In the genomic region with DNA sequence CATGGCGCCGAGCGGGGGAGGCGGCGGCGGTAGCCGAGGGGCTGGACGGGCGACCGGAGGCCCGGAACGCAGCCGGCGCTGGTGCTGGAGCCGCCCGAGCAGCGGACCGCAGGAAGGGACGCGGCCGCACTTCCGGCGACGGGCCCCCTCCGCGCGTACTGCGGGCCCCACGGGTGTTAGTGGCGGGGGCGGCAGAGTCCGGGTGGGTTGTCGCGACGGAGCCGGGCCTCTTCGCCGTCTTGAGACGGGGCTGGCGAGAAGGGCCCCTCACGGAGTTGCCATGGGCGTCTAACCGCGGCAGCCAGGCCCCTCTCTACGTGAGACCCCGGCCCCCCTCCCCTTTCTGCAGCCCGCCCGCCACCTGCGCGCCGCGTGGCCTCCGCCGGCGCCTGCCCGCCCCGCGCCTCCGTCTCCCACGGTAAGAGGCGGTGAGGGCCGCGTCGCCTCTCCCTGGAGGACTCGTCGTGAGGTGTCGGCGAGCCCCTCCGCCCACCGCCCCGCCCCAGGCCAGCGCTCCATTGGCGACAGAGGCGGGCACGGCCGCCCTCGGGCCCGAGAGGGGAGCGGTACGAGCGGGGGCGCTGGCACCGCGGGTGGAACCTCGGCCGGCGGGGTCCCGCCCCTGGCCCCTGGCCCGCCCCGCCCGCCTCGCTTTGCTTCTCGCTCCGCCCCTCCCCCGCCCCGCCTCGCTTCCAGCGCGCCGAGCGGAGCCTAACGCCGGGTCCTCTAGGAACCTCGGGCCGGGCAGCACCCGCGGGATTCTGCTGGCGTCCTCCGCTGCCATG, we compare ENCODE assay signal across 1 cellular context.
A peak's percentile ranks its signal among the peaks of the same experiment; 100 is the strongest.
TF ChIP-seq lines count a peak whose summit lies in the region.

Gene VPS9D1, minus strand, starts transcription at position 40 of the 785 bp plus-strand sequence. Its CDS starts 37 bp downstream, at position 3.
A gene with protein sequence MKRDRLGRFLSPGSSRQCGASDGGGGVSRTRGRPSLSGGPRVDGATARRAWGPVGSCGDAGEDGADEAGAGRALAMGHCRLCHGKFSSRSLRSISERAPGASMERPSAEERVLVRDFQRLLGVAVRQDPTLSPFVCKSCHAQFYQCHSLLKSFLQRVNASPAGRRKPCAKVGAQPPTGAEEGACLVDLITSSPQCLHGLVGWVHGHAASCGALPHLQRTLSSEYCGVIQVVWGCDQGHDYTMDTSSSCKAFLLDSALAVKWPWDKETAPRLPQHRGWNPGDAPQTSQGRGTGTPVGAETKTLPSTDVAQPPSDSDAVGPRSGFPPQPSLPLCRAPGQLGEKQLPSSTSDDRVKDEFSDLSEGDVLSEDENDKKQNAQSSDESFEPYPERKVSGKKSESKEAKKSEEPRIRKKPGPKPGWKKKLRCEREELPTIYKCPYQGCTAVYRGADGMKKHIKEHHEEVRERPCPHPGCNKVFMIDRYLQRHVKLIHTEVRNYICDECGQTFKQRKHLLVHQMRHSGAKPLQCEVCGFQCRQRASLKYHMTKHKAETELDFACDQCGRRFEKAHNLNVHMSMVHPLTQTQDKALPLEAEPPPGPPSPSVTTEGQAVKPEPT (plus strand): TSS at position 679 of the 785 bp plus-strand sequence. CDS start 104 bp downstream, at position 783.

TF ChIP-seq in HepG2, 621 proteins besides CTCF, POLR2A, EP300 and RAD21 (continued from another document and continues in another):
- TF ChIP-seq IKZF5 (CRISPR knock-in tag; IDR thresholded peaks at IDR 0.05), result peak; percentile 64; the same call in 1 of the 2 replicates
- TF ChIP-seq PHF5A (CRISPR knock-in tag; IDR thresholded peaks at IDR 0.05; ENCODE audit: low read depth, unreplicated experiment), result peak; percentile 25
- no peak for TF ChIP-seq ELF4 (CRISPR knock-in tag; IDR thresholded peaks at IDR 0.05; ENCODE audit: borderline replicate concordance)
- TF ChIP-seq ZFP36L1 (CRISPR knock-in tag; IDR thresholded peaks at IDR 0.05), result no peak; the same call in 1 of the 2 replicates
- TF ChIP-seq NCOA1 (CRISPR knock-in tag; IDR thresholded peaks at IDR 0.05), result 0 out of 2 replicates have a peak, but pooled peaks have one; percentile 8
- TF ChIP-seq ZNF724P (CRISPR knock-in tag; IDR thresholded peaks at IDR 0.05; ENCODE audit: borderline replicate concordance), result peak; percentile 97
- TF ChIP-seq BCL6 (CRISPR knock-in tag; IDR thresholded peaks at IDR 0.05), result peak; percentile 72
- TF ChIP-seq NFE2L1 (CRISPR knock-in tag; IDR thresholded peaks at IDR 0.05; ENCODE audit: borderline replicate concordance), result no peak
- peak; percentile 96 for TF ChIP-seq ZNF574 (CRISPR knock-in tag; IDR thresholded peaks at IDR 0.05)
- TF ChIP-seq MZF1 (CRISPR knock-in tag; IDR thresholded peaks at IDR 0.05; ENCODE audit: borderline replicate concordance), result 0 out of 2 replicates have a peak, but pooled peaks have one; percentile 65
- no peak for TF ChIP-seq ZNF530 (CRISPR knock-in tag; IDR thresholded peaks at IDR 0.05; ENCODE audit: low read depth)
- TF ChIP-seq ZNF704 (CRISPR knock-in tag; IDR thresholded peaks at IDR 0.05; ENCODE audit: borderline replicate concordance), result peak; percentile 58; the same call in 1 of the 2 replicates
- TF ChIP-seq, protein P1, sequence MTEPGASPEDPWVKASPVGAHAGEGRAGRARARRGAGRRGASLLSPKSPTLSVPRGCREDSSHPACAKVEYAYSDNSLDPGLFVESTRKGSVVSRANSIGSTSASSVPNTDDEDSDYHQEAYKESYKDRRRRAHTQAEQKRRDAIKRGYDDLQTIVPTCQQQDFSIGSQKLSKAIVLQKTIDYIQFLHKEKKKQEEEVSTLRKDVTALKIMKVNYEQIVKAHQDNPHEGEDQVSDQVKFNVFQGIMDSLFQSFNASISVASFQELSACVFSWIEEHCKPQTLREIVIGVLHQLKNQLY (CRISPR knock-in tag; IDR thresholded peaks at IDR 0.05), result peak; percentile 42
- TF ChIP-seq, protein P2, sequence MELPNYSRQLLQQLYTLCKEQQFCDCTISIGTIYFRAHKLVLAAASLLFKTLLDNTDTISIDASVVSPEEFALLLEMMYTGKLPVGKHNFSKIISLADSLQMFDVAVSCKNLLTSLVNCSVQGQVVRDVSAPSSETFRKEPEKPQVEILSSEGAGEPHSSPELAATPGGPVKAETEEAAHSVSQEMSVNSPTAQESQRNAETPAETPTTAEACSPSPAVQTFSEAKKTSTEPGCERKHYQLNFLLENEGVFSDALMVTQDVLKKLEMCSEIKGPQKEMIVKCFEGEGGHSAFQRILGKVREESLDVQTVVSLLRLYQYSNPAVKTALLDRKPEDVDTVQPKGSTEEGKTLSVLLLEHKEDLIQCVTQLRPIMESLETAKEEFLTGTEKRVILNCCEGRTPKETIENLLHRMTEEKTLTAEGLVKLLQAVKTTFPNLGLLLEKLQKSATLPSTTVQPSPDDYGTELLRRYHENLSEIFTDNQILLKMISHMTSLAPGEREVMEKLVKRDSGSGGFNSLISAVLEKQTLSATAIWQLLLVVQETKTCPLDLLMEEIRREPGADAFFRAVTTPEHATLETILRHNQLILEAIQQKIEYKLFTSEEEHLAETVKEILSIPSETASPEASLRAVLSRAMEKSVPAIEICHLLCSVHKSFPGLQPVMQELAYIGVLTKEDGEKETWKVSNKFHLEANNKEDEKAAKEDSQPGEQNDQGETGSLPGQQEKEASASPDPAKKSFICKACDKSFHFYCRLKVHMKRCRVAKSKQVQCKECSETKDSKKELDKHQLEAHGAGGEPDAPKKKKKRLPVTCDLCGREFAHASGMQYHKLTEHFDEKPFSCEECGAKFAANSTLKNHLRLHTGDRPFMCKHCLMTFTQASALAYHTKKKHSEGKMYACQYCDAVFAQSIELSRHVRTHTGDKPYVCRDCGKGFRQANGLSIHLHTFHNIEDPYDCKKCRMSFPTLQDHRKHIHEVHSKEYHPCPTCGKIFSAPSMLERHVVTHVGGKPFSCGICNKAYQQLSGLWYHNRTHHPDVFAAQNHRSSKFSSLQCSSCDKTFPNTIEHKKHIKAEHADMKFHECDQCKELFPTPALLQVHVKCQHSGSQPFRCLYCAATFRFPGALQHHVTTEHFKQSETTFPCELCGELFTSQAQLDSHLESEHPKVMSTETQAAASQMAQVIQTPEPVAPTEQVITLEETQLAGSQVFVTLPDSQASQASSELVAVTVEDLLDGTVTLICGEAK (IDR thresholded peaks at IDR 0.05), result peak; percentile 78
- TF ChIP-seq, protein P2 (CRISPR knock-in tag; IDR thresholded peaks at IDR 0.05), result peak; percentile 82
- TF ChIP-seq, protein P3, sequence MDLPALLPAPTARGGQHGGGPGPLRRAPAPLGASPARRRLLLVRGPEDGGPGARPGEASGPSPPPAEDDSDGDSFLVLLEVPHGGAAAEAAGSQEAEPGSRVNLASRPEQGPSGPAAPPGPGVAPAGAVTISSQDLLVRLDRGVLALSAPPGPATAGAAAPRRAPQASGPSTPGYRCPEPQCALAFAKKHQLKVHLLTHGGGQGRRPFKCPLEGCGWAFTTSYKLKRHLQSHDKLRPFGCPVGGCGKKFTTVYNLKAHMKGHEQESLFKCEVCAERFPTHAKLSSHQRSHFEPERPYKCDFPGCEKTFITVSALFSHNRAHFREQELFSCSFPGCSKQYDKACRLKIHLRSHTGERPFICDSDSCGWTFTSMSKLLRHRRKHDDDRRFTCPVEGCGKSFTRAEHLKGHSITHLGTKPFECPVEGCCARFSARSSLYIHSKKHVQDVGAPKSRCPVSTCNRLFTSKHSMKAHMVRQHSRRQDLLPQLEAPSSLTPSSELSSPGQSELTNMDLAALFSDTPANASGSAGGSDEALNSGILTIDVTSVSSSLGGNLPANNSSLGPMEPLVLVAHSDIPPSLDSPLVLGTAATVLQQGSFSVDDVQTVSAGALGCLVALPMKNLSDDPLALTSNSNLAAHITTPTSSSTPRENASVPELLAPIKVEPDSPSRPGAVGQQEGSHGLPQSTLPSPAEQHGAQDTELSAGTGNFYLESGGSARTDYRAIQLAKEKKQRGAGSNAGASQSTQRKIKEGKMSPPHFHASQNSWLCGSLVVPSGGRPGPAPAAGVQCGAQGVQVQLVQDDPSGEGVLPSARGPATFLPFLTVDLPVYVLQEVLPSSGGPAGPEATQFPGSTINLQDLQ (CRISPR knock-in tag; IDR thresholded peaks at IDR 0.05), result peak; percentile 75; the same call in 1 of the 2 replicates
- TF ChIP-seq TCF7L2 (IDR thresholded peaks at IDR 0.05; ENCODE audit: low read depth, low read length), result no peak
